Comparison of ENCODE assay signal across 1 cellular context in genomic region chr2:101249826-101250225, GRCh38.
TF ChIP-seq lines count a peak whose summit lies in the region.

No MANE protein-coding gene starts in this region.

TF ChIP-seq in SK-N-SH, 30 proteins besides CTCF, POLR2A, EP300 and RAD21 (continued from another document):
- no peak for TF ChIP-seq IRF3 (IDR thresholded peaks at IDR 0.05; ENCODE audit: low read depth, low read length)
- no peak for TF ChIP-seq USF2 (IDR thresholded peaks at IDR 0.05; ENCODE audit: borderline replicate concordance, low read depth, low read length)
- TF ChIP-seq FOSL2 (IDR thresholded peaks at IDR 0.05; ENCODE audit: borderline replicate concordance, low read depth) = no peak
- TF ChIP-seq JUND (IDR thresholded peaks at IDR 0.05) = no peak
- TF ChIP-seq SMC3 (IDR thresholded peaks at IDR 0.05; ENCODE audit: low read depth, low read length) = no peak
- TF ChIP-seq SIN3A (IDR thresholded peaks at IDR 0.05; ENCODE audit: borderline replicate concordance, low read depth, low read length) = no peak
- TF ChIP-seq NFIC (IDR thresholded peaks at IDR 0.05; ENCODE audit: borderline replicate concordance) = no peak
- TF ChIP-seq TAF1 (IDR thresholded peaks at IDR 0.05; ENCODE audit: borderline replicate concordance, low read depth, low read length) = no peak
- no peak for TF ChIP-seq FOXJ3 (CRISPR knock-in tag; IDR thresholded peaks at IDR 0.05)
